ENCODE assay signal across 23 cellular contexts in the genomic region with DNA sequence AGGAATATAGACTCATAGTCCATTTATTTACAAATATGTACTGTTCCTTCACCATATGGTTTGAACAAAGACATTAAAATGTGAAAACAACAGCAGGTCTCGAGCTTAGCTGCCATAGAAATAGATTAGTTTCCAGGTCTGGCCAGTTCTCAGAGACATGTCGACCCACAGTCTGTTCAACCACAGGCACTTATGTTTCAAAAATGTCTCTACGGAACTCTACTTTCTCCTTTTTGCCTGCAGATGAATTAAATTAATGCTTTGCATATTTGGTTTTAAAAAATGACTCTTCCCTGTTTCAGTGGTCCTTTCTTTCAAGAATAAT.
"Had no signal": no experiment of that assay in that cellular context is flagged by ENCODE, and none has a peak within 500 bp of the region (broad histone marks: within the 10 kb centered on the region; RNA-seq: fewer than 3 reads in every experiment).

No MANE protein-coding gene starts in this region.

- H3K27ac Mint-ChIP-seq: activated naive CD4-positive, alpha-beta T cell treated with anti-CD3 and anti-CD28 coated beads, Interleukin-2, amount 50 U/mL, for 72 hours; activated T-cell treated with anti-CD3 and anti-CD28 coated beads, Interleukin-2, amount 50 U/mL, for 24 hours; activated T-helper 17 cell treated with anti-CD3 and anti-CD28 coated beads, Interleukin-2, amount 50 U/mL, for 72 hours; memory B cell; nephron progenitor cell had no signal

- H3K4me1 ChIP-seq: psoas muscle, right atrium auricular region, upper lobe of left lung had no signal

- H3K36me3 Mint-ChIP-seq: activated naive CD4-positive, alpha-beta T cell treated with anti-CD3 and anti-CD28 coated beads, Interleukin-2, amount 50 U/mL, for 72 hours; memory B cell had no signal

- FAIRE-seq: frontal cortex, pancreas had no signal

- H3K36me3 ChIP-seq: esophagus muscularis mucosa, pancreas, right atrium auricular region, upper lobe of left lung had no signal

- DNase-seq: activated CD4-positive, alpha-beta T cell treated with anti-CD3 and anti-CD28 coated beads for 1 hour; activated CD8-positive, alpha-beta memory T cell treated with anti-CD3 and anti-CD28 coated beads for 24 hours; activated CD8-positive, alpha-beta memory T cell treated with anti-CD3 and anti-CD28 coated beads, Interleukin-2, amount 50 U/mL, for 4 hours; activated T-cell treated with anti-CD3 and anti-CD28 coated beads, Interleukin-2, amount 50 U/mL, for 24 hours; aorta; central memory CD4-positive, alpha-beta T cell; hypothalamus; islet precursor cell; left cardiac atrium; nephron progenitor cell; pancreas; psoas muscle; stimulated activated CD4-positive, alpha-beta T cell treated with anti-CD3 and anti-CD28 coated beads, Interleukin-4, amount 100 ng/mL, for 24 hours; stimulated activated naive CD4-positive, alpha-beta T cell treated with Interleukin-2 at 50 U/mL for 16 hours; upper lobe of left lung had no signal

- H3K9me3 ChIP-seq: esophagus muscularis mucosa, pancreas, psoas muscle, right atrium auricular region, upper lobe of left lung had no signal

- H3K27me3 Mint-ChIP-seq: activated T-cell treated with anti-CD3 and anti-CD28 coated beads, Interleukin-2, amount 50 U/mL, for 24 hours; activated T-helper 17 cell treated with anti-CD3 and anti-CD28 coated beads, Interleukin-2, amount 50 U/mL, for 72 hours; memory B cell had no signal

- H3K27ac ChIP-seq: coronary artery, esophagus muscularis mucosa, pancreas, psoas muscle, right atrium auricular region, upper lobe of left lung, VCaP had no signal

- H3K4me3 Mint-ChIP-seq: activated T-cell treated with anti-CD3 and anti-CD28 coated beads, Interleukin-2, amount 50 U/mL, for 24 hours; activated T-helper 17 cell treated with anti-CD3 and anti-CD28 coated beads, Interleukin-2, amount 50 U/mL, for 72 hours; memory B cell; nephron progenitor cell had no signal

- ATAC-seq: activated naive CD4-positive, alpha-beta T cell treated with anti-CD3 and anti-CD28 coated beads, Interleukin-2, amount 50 U/mL, for 72 hours; activated T-helper 17 cell treated with anti-CD3 and anti-CD28 coated beads, Interleukin-2, amount 50 U/mL, for 72 hours; left cardiac atrium; pancreas; psoas muscle had no signal

- H3K4me3 ChIP-seq: coronary artery, esophagus muscularis mucosa, pancreas, psoas muscle, right atrium auricular region, upper lobe of left lung had no signal

- H3K4me1 Mint-ChIP-seq: activated T-helper 17 cell treated with anti-CD3 and anti-CD28 coated beads, Interleukin-2, amount 50 U/mL, for 72 hours; memory B cell; nephron progenitor cell had no signal

- H3K27me3 ChIP-seq: esophagus muscularis mucosa, pancreas, right atrium auricular region, upper lobe of left lung had no signal

- H3K9me3 Mint-ChIP-seq: activated naive CD4-positive, alpha-beta T cell treated with anti-CD3 and anti-CD28 coated beads, Interleukin-2, amount 50 U/mL, for 72 hours; activated T-cell treated with anti-CD3 and anti-CD28 coated beads, Interleukin-2, amount 50 U/mL, for 24 hours; activated T-helper 17 cell treated with anti-CD3 and anti-CD28 coated beads, Interleukin-2, amount 50 U/mL, for 72 hours; memory B cell; nephron progenitor cell had no signal
